9 cellular contexts compared by ENCODE assay signal in the genomic region with DNA sequence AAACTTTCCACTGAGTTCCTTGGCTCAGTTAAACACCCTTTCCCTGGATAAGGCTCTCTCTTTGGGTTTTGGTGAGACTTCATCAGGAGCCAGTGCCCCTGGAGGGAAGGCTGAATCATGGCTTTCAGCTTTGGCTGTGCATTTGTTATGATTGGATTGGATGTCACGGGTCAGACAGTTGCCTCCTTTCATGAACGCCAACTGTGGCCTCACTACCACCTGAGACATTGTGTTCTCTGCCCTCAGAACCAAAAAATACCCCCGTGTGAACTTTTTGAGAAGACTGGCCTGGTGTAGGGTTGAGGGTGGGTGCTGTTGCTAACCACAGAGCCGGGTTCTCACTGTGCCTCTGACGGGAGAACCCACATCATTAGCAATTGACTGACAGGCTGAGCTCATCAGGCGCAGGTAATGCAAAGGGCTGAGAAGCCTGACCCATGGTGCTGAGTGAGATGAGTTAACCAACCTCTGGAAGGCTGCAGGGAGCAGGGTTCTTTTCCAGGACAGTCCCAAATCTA.
DNase-seq lines count a peak whose midpoint lies in the region; FAIRE-seq and TF ChIP-seq lines count a peak whose summit lies in the region.
"Had no signal": no experiment of that assay in that cellular context is flagged by ENCODE, and none has a peak within 500 bp of the region (broad histone marks: within the 10 kb centered on the region; RNA-seq: fewer than 3 reads in every experiment).

No MANE protein-coding gene starts in this region.

- H3K9me3 Mint-ChIP-seq in activated naive CD4-positive, alpha-beta T cell treated with anti-CD3 and anti-CD28 coated beads for 36 hours: no peaks in the 10 kb centered on the region

- no peaks in the 10 kb centered on the region for H3K79me2 ChIP-seq in PC-9 (ENCODE audit: low read depth)

- H3K27me3 ChIP-seq in PC-9 (ENCODE audit: insufficient read depth, low read depth) (no peaks in the 10 kb centered on the region), H7 (ENCODE audit: control insufficient read depth, insufficient read depth, low read length) (no peaks in the 10 kb centered on the region)

- H3F3A ChIP-seq in PC-9 (ENCODE audit: insufficient read depth, low read depth): peaks cover 17% of the 10 kb centered on the region; the same call in 1 of the 2 replicates

- H4K20me1 ChIP-seq in PC-9 (ENCODE audit: insufficient read depth): no peaks in the 10 kb centered on the region

- H3K4me2 ChIP-seq in PC-9: peak overlapping the region; percentile 48; the same call in 1 of the 2 replicates

- no peaks in the 10 kb centered on the region; the same call in 1 of the 2 replicates for H3K9me3 ChIP-seq in PC-9 (ENCODE audit: insufficient read depth, low read depth)

- H3K4me3 ChIP-seq in PC-9 (no peak overlapping the region), fibroblast of villous mesenchyme (ENCODE audit: low read depth, low read length) (no peak overlapping the region), H7 (ENCODE audit: insufficient read depth, low read depth, low read length) (no peak overlapping the region)
- H3K4me3 ChIP-seq: SK-N-MC had no signal

- POLR2A ChIA-PET in PC-9 (lab: Charles Lee; ENCODE audit: unreplicated experiment): no interaction called here

- H3K4me1 Mint-ChIP-seq in activated naive CD4-positive, alpha-beta T cell treated with anti-CD3 and anti-CD28 coated beads for 36 hours (ENCODE audit: low read depth): peaks cover 37% of the 10 kb centered on the region

- H3K36me3 ChIP-seq in PC-9 (ENCODE audit: low read depth): no peaks in the 10 kb centered on the region
- no peaks in the 10 kb centered on the region for H3K36me3 ChIP-seq in H7 (replicated peaks; ENCODE audit: control insufficient read depth, insufficient read depth, low read length)

- H3K36me3 Mint-ChIP-seq in activated naive CD4-positive, alpha-beta T cell treated with anti-CD3 and anti-CD28 coated beads for 36 hours (ENCODE audit: low read depth): peaks cover 1% of the 10 kb centered on the region

- DNase-seq in activated naive CD4-positive, alpha-beta T cell treated with anti-CD3 and anti-CD28 coated beads for 36 hours: peak; percentile 23
- no peak for DNase-seq in activated naive CD4-positive, alpha-beta T cell treated with Interleukin-2 at 50 U/mL for 16 hours
- DNase-seq in PC-9 (no peak), fibroblast of villous mesenchyme (ENCODE audit: low read depth) (peak; percentile 12), urothelium cell line (ENCODE audit: low spot score) (peak; percentile 62), H7 (no peak)
- DNase-seq in central memory CD4-positive, alpha-beta T cell: no peak
- no peak for DNase-seq in activated effector memory CD4-positive, alpha-beta T cell treated with Interleukin-2 at 50 U/mL for 16 hours

- peaks cover 5% of the 10 kb centered on the region; the same call in 1 of the 2 replicates for H3K9me2 ChIP-seq in PC-9 (ENCODE audit: insufficient read depth)

- H3K4me1 ChIP-seq in PC-9 (replicated peaks; ENCODE audit: insufficient read depth): peaks cover 18% of the 10 kb centered on the region

- peaks cover 15% of the 10 kb centered on the region for H3K27me3 Mint-ChIP-seq in activated naive CD4-positive, alpha-beta T cell treated with anti-CD3 and anti-CD28 coated beads for 36 hours (ENCODE audit: low read depth)

- no peak overlapping the region for H2AFZ ChIP-seq in PC-9

- no peak for TF ChIP-seq CTCF in PC-9 (conservative IDR thresholded peaks at IDR 0.05)
- TF ChIP-seq CTCF in fibroblast of villous mesenchyme (IDR thresholded peaks at IDR 0.05; ENCODE audit: insufficient read depth, low read depth, low read length): no peak

- no TSS peak for BruUV-seq in PC-9 (replicated peaks; lab: Mats Ljungman, UMichigan)

- CTCF ChIA-PET in activated naive CD4-positive, alpha-beta T cell treated with anti-CD3 and anti-CD28 coated beads for 36 hours (lab: Charles Lee): interaction anchor here (0.8 kb wide), 1 partner anchor 19 kb away, joined by 3 read pairs; no protein-coding TSS in a partner anchor
- CTCF ChIA-PET in PC-9 (lab: Charles Lee): interaction anchor here (1.3 kb wide), 1 partner anchor 20 kb away, joined by 12 read pairs; no protein-coding TSS in a partner anchor

- intact Hi-C loops in activated naive CD4-positive, alpha-beta T cell treated with anti-CD3 and anti-CD28 coated beads for 36 hours (cut with micrococcal nuclease): no loop called here
- intact Hi-C loops in PC-9 (cut with micrococcal nuclease; ENCODE audit: unreplicated experiment): no loop called here

- no peak overlapping the region for H3K27ac Mint-ChIP-seq in activated naive CD4-positive, alpha-beta T cell treated with anti-CD3 and anti-CD28 coated beads for 36 hours

- H3K4me3 Mint-ChIP-seq in activated naive CD4-positive, alpha-beta T cell treated with anti-CD3 and anti-CD28 coated beads for 36 hours: no peak overlapping the region

- H3K27ac ChIP-seq in PC-9: peak overlapping the region; percentile 57
- H3K27ac ChIP-seq: SK-N-MC had no signal

- FAIRE-seq in urothelium cell line (lab: Jason Lieb, UNC): peak; percentile 50

Comparison
In these comparisons a context has a peak if more than half of its experiments do, and no peak if none do; other contexts are left out.
1. DNase-seq: peak in activated naive CD4-positive, alpha-beta T cell treated with anti-CD3 and anti-CD28 coated beads for 36 hours (single experiment), fibroblast of villous mesenchyme (single experiment) and urothelium cell line (single experiment); none in activated naive CD4-positive, alpha-beta T cell treated with Interleukin-2 at 50 U/mL for 16 hours (single experiment), PC-9 (0 of 2), central memory CD4-positive, alpha-beta T cell (single experiment), activated effector memory CD4-positive, alpha-beta T cell treated with Interleukin-2 at 50 U/mL for 16 hours (single experiment) and H7 (single experiment).